ENCODE assay signal across 1 cellular context in the genomic region with DNA sequence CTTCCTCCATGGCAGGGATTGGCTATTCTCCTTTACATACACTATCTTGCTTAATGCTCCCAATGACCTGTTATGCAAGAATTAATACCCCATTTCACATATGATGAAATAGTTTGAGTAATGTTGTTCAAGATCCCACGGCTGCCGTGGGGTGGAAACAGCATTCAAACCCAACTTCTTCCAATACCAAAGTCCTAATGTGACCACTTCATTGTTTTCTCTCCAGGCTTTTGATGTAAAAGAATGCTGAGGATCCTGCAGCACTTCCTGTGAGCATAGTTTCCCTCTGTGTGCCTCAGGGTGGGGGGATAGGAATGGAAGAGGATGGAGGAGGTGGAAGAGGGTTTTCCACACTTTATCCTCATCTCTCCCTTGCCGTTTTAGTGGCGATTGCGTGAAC.
TF ChIP-seq lines count a peak whose summit lies in the region.

No MANE protein-coding gene starts in this region.

TF ChIP-seq in HepG2, 621 proteins besides CTCF, POLR2A, EP300 and RAD21 (continued from another document):
- TF ChIP-seq, protein P1, sequence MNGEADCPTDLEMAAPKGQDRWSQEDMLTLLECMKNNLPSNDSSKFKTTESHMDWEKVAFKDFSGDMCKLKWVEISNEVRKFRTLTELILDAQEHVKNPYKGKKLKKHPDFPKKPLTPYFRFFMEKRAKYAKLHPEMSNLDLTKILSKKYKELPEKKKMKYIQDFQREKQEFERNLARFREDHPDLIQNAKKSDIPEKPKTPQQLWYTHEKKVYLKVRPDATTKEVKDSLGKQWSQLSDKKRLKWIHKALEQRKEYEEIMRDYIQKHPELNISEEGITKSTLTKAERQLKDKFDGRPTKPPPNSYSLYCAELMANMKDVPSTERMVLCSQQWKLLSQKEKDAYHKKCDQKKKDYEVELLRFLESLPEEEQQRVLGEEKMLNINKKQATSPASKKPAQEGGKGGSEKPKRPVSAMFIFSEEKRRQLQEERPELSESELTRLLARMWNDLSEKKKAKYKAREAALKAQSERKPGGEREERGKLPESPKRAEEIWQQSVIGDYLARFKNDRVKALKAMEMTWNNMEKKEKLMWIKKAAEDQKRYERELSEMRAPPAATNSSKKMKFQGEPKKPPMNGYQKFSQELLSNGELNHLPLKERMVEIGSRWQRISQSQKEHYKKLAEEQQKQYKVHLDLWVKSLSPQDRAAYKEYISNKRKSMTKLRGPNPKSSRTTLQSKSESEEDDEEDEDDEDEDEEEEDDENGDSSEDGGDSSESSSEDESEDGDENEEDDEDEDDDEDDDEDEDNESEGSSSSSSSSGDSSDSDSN (CRISPR knock-in tag; IDR thresholded peaks at IDR 0.05): no peak
- TF ChIP-seq ZBTB20 (CRISPR knock-in tag; IDR thresholded peaks at IDR 0.05; ENCODE audit: borderline replicate concordance, low read depth): no peak
- TF ChIP-seq, protein P2, sequence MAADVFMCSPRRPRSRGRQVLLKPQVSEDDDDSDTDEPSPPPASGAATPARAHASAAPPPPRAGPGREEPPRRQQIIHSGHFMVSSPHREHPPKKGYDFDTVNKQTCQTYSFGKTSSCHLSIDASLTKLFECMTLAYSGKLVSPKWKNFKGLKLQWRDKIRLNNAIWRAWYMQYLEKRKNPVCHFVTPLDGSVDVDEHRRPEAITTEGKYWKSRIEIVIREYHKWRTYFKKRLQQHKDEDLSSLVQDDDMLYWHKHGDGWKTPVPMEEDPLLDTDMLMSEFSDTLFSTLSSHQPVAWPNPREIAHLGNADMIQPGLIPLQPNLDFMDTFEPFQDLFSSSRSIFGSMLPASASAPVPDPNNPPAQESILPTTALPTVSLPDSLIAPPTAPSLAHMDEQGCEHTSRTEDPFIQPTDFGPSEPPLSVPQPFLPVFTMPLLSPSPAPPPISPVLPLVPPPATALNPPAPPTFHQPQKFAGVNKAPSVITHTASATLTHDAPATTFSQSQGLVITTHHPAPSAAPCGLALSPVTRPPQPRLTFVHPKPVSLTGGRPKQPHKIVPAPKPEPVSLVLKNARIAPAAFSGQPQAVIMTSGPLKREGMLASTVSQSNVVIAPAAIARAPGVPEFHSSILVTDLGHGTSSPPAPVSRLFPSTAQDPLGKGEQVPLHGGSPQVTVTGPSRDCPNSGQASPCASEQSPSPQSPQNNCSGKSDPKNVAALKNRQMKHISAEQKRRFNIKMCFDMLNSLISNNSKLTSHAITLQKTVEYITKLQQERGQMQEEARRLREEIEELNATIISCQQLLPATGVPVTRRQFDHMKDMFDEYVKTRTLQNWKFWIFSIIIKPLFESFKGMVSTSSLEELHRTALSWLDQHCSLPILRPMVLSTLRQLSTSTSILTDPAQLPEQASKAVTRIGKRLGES (CRISPR knock-in tag; IDR thresholded peaks at IDR 0.05; ENCODE audit: borderline replicate concordance): no peak
- TF ChIP-seq ZSCAN30 (CRISPR knock-in tag; IDR thresholded peaks at IDR 0.05): no peak
- no peak for TF ChIP-seq SP2 (CRISPR knock-in tag; IDR thresholded peaks at IDR 0.05)
- TF ChIP-seq IRF2 (CRISPR knock-in tag; IDR thresholded peaks at IDR 0.05): peak; percentile 73; the same call in 1 of the 2 replicates
- TF ChIP-seq, protein P3, sequence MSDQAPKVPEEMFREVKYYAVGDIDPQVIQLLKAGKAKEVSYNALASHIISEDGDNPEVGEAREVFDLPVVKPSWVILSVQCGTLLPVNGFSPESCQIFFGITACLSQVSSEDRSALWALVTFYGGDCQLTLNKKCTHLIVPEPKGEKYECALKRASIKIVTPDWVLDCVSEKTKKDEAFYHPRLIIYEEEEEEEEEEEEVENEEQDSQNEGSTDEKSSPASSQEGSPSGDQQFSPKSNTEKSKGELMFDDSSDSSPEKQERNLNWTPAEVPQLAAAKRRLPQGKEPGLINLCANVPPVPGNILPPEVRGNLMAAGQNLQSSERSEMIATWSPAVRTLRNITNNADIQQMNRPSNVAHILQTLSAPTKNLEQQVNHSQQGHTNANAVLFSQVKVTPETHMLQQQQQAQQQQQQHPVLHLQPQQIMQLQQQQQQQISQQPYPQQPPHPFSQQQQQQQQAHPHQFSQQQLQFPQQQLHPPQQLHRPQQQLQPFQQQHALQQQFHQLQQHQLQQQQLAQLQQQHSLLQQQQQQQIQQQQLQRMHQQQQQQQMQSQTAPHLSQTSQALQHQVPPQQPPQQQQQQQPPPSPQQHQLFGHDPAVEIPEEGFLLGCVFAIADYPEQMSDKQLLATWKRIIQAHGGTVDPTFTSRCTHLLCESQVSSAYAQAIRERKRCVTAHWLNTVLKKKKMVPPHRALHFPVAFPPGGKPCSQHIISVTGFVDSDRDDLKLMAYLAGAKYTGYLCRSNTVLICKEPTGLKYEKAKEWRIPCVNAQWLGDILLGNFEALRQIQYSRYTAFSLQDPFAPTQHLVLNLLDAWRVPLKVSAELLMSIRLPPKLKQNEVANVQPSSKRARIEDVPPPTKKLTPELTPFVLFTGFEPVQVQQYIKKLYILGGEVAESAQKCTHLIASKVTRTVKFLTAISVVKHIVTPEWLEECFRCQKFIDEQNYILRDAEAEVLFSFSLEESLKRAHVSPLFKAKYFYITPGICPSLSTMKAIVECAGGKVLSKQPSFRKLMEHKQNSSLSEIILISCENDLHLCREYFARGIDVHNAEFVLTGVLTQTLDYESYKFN (CRISPR knock-in tag; conservative IDR thresholded peaks at IDR 0.05): no peak; the same call in none of the 2 replicates
- TF ChIP-seq, protein P4, sequence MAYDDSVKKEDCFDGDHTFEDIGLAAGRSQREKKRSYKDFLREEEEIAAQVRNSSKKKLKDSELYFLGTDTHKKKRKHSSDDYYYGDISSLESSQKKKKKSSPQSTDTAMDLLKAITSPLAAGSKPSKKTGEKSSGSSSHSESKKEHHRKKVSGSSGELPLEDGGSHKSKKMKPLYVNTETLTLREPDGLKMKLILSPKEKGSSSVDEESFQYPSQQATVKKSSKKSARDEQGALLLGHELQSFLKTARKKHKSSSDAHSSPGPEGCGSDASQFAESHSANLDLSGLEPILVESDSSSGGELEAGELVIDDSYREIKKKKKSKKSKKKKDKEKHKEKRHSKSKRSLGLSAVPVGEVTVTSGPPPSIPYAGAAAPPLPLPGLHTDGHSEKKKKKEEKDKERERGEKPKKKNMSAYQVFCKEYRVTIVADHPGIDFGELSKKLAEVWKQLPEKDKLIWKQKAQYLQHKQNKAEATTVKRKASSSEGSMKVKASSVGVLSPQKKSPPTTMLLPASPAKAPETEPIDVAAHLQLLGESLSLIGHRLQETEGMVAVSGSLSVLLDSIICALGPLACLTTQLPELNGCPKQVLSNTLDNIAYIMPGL (CRISPR knock-in tag; IDR thresholded peaks at IDR 0.05; ENCODE audit: borderline replicate concordance in 1 of 2, low read depth in 1 of 2): no peak
- TF ChIP-seq ZFP41 (CRISPR knock-in tag; IDR thresholded peaks at IDR 0.05; ENCODE audit: borderline replicate concordance): no peak
- no peak for TF ChIP-seq NR3C1 (CRISPR knock-in tag; IDR thresholded peaks at IDR 0.05)
- TF ChIP-seq, protein P5, sequence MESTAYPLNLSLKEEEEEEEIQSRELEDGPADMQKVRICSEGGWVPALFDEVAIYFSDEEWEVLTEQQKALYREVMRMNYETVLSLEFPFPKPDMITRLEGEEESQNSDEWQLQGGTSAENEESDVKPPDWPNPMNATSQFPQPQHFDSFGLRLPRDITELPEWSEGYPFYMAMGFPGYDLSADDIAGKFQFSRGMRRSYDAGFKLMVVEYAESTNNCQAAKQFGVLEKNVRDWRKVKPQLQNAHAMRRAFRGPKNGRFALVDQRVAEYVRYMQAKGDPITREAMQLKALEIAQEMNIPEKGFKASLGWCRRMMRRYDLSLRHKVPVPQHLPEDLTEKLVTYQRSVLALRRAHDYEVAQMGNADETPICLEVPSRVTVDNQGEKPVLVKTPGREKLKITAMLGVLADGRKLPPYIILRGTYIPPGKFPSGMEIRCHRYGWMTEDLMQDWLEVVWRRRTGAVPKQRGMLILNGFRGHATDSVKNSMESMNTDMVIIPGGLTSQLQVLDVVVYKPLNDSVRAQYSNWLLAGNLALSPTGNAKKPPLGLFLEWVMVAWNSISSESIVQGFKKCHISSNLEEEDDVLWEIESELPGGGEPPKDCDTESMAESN (CRISPR knock-in tag; conservative IDR thresholded peaks at IDR 0.05): no peak
- peak; percentile 69 for TF ChIP-seq NR2F6 (IDR thresholded peaks at IDR 0.05)
- TF ChIP-seq NR2F6 (CRISPR knock-in tag; IDR thresholded peaks at IDR 0.05): peak; percentile 76
- no peak for TF ChIP-seq ZNF251 (CRISPR knock-in tag; IDR thresholded peaks at IDR 0.05)
- no peak for TF ChIP-seq ZNF460 (CRISPR knock-in tag; IDR thresholded peaks at IDR 0.05; ENCODE audit: borderline replicate concordance)
- TF ChIP-seq, protein P6, sequence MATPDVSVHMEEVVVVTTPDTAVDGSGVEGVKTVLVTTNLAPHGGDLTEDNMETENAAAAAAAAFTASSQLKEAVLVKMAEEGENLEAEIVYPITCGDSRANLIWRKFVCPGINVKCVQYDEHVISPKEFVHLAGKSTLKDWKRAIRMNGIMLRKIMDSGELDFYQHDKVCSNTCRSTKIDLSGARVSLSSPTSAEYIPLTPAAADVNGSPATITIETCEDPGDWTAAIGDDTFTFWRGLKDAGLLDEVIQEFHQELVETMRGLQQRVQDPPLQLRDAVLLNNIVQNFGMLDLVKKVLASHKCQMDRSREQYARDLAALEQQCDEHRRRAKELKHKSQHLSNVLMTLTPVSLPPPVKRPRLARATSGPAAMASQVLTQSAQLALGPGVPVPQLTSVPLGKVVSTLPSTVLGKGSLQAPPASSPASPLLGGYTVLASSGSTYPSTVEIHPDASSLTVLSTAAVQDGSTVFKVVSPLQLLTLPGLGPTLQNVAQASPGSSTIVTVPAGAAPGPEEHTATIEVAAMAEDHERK (CRISPR knock-in tag; IDR thresholded peaks at IDR 0.05; ENCODE audit: low read depth): no peak
- TF ChIP-seq NFYB (CRISPR knock-in tag; IDR thresholded peaks at IDR 0.05): no peak
- TF ChIP-seq RFX1 (IDR thresholded peaks at IDR 0.05): no peak
- no peak for TF ChIP-seq ZNF543 (CRISPR knock-in tag; IDR thresholded peaks at IDR 0.05)
